Comparison of ENCODE assay signal across 1 cellular context in the genomic region with DNA sequence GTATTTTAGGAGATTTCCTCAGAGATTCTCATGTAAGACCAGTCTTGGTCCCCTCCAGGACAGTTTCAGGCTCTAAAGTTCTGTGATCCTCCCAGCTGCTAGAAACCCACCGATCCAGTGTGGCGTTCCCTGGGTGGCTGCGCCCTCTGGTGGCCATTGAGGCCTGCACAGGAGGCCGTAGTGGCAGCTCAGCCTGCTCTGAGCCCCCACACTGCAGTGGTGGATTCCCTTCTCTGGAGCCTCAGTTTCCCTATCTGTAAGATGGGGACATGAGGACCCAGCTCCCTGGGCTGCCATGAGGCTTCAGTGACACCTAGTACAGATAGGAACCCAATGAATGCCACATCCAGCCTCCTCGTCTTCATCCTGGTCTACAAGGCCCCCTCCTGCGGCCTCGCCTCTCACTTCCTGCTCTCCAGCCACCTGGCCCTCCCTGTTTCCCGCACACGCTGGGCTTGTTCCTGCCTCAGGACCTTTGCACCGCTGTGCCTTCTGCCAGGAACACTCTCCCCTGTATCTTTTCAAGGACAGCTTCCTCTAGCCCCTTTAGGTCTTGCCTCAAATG.
TF ChIP-seq lines count a peak whose summit lies in the region.

No MANE protein-coding gene starts in this region.

TF ChIP-seq in HepG2, 621 proteins besides CTCF, POLR2A, EP300 and RAD21 (continues in another document):
- TF ChIP-seq POGK (CRISPR knock-in tag; conservative IDR thresholded peaks at IDR 0.05), result peak; percentile 63; the same call in 1 of the 2 replicates
- TF ChIP-seq SNRNP70 (IDR thresholded peaks at IDR 0.05; ENCODE audit: low read depth, low read length), result no peak
- TF ChIP-seq, protein P1, sequence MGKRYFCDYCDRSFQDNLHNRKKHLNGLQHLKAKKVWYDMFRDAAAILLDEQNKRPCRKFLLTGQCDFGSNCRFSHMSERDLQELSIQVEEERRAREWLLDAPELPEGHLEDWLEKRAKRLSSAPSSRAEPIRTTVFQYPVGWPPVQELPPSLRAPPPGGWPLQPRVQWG (CRISPR knock-in tag; IDR thresholded peaks at IDR 0.05; ENCODE audit: borderline replicate concordance, low read depth), result no peak
- TF ChIP-seq, protein P2, sequence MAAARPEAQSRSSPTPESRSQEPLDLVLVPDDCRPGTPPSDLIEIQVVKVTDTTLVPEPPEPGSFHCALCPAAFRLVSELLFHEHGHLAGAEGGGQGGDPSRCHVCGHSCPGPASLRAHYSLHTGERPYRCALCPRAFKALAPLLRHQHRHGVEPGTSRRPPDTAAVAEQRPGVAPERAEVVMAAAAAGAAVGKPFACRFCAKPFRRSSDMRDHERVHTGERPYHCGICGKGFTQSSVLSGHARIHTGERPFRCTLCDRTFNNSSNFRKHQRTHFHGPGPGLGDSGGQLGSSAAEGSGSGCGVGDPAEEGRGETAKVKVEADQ (CRISPR knock-in tag; IDR thresholded peaks at IDR 0.05; ENCODE audit: borderline replicate concordance), result 0 out of 2 replicates have a peak, but pooled peaks have one; percentile 8
- TF ChIP-seq SMAD9 (CRISPR knock-in tag; IDR thresholded peaks at IDR 0.05), result no peak
- TF ChIP-seq, protein P3, sequence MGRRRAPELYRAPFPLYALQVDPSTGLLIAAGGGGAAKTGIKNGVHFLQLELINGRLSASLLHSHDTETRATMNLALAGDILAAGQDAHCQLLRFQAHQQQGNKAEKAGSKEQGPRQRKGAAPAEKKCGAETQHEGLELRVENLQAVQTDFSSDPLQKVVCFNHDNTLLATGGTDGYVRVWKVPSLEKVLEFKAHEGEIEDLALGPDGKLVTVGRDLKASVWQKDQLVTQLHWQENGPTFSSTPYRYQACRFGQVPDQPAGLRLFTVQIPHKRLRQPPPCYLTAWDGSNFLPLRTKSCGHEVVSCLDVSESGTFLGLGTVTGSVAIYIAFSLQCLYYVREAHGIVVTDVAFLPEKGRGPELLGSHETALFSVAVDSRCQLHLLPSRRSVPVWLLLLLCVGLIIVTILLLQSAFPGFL (CRISPR knock-in tag; IDR thresholded peaks at IDR 0.05), result no peak
- TF ChIP-seq HOXA5 (CRISPR knock-in tag; IDR thresholded peaks at IDR 0.05), result peak; percentile 87; the same call in 1 of the 2 replicates
- TF ChIP-seq ZNF331 (CRISPR knock-in tag; IDR thresholded peaks at IDR 0.05), result 0 out of 2 replicates have a peak, but pooled peaks have one; percentile 42
- TF ChIP-seq ZFP90 (CRISPR knock-in tag; IDR thresholded peaks at IDR 0.05; ENCODE audit: borderline replicate concordance), result peak; percentile 21; the same call in 1 of the 2 replicates
- TF ChIP-seq KAT8 (CRISPR knock-in tag; IDR thresholded peaks at IDR 0.05), result 0 out of 2 replicates have a peak, but pooled peaks have one; percentile 51
- no peak for TF ChIP-seq HNF4G (IDR thresholded peaks at IDR 0.05; ENCODE audit: borderline replicate concordance, low read depth, low read length)
- 0 out of 2 replicates have a peak, but pooled peaks have one; percentile 13 for TF ChIP-seq HNF4G (CRISPR knock-in tag; IDR thresholded peaks at IDR 0.05; ENCODE audit: borderline replicate concordance, low read depth)
- no peak for TF ChIP-seq ZNF567 (CRISPR knock-in tag; IDR thresholded peaks at IDR 0.05; ENCODE audit: borderline replicate concordance)
- TF ChIP-seq ZBTB49 (CRISPR knock-in tag; IDR thresholded peaks at IDR 0.05; ENCODE audit: borderline replicate concordance), result peak; percentile 75; the same call in 1 of the 2 replicates
- TF ChIP-seq ZNF460 (CRISPR knock-in tag; IDR thresholded peaks at IDR 0.05; ENCODE audit: borderline replicate concordance), result no peak
- TF ChIP-seq ZNF772 (CRISPR knock-in tag; IDR thresholded peaks at IDR 0.05), result 0 out of 2 replicates have a peak, but pooled peaks have one; percentile 5
- TF ChIP-seq GABPA (IDR thresholded peaks at IDR 0.05; ENCODE audit: low read depth, low read length), result no peak
- TF ChIP-seq GABPA (CRISPR knock-in tag; IDR thresholded peaks at IDR 0.05; ENCODE audit: low read depth), result peak; percentile 61
- no peak for TF ChIP-seq DPF2 (CRISPR knock-in tag; IDR thresholded peaks at IDR 0.05; ENCODE audit: borderline replicate concordance, low read depth)
- no peak for TF ChIP-seq HCFC1 (IDR thresholded peaks at IDR 0.05; ENCODE audit: low read depth, low read length)
- TF ChIP-seq JUND (CRISPR knock-in tag; IDR thresholded peaks at IDR 0.05), result no peak
- TF ChIP-seq KLF12 (CRISPR knock-in tag; IDR thresholded peaks at IDR 0.05; ENCODE audit: borderline replicate concordance), result no peak
- TF ChIP-seq HNRNPH1 (optimal IDR thresholded peaks at IDR 0.05; ENCODE audit: low read depth, low read length), result no peak
- TF ChIP-seq KAT7 (CRISPR knock-in tag; IDR thresholded peaks at IDR 0.05; ENCODE audit: borderline replicate concordance), result no peak; the same call in 1 of the 2 replicates
- no peak for TF ChIP-seq IKZF4 (CRISPR knock-in tag; IDR thresholded peaks at IDR 0.05; ENCODE audit: borderline replicate concordance, low read depth, not compliant biosample characterization)
- TF ChIP-seq ZMYM4 (CRISPR knock-in tag; IDR thresholded peaks at IDR 0.05), result no peak; the same call in 1 of the 2 replicates
- TF ChIP-seq MAZ (IDR thresholded peaks at IDR 0.05; ENCODE audit: borderline replicate concordance, low read depth, low read length), result peak; percentile 66; the same call in 1 of the 2 replicates
- no peak for TF ChIP-seq MAZ (CRISPR knock-in tag; IDR thresholded peaks at IDR 0.05; ENCODE audit: low read depth)
- TF ChIP-seq ZNF724P (CRISPR knock-in tag; IDR thresholded peaks at IDR 0.05; ENCODE audit: borderline replicate concordance), result peak; percentile 93; the same call in 1 of the 2 replicates
- TF ChIP-seq, protein P4, sequence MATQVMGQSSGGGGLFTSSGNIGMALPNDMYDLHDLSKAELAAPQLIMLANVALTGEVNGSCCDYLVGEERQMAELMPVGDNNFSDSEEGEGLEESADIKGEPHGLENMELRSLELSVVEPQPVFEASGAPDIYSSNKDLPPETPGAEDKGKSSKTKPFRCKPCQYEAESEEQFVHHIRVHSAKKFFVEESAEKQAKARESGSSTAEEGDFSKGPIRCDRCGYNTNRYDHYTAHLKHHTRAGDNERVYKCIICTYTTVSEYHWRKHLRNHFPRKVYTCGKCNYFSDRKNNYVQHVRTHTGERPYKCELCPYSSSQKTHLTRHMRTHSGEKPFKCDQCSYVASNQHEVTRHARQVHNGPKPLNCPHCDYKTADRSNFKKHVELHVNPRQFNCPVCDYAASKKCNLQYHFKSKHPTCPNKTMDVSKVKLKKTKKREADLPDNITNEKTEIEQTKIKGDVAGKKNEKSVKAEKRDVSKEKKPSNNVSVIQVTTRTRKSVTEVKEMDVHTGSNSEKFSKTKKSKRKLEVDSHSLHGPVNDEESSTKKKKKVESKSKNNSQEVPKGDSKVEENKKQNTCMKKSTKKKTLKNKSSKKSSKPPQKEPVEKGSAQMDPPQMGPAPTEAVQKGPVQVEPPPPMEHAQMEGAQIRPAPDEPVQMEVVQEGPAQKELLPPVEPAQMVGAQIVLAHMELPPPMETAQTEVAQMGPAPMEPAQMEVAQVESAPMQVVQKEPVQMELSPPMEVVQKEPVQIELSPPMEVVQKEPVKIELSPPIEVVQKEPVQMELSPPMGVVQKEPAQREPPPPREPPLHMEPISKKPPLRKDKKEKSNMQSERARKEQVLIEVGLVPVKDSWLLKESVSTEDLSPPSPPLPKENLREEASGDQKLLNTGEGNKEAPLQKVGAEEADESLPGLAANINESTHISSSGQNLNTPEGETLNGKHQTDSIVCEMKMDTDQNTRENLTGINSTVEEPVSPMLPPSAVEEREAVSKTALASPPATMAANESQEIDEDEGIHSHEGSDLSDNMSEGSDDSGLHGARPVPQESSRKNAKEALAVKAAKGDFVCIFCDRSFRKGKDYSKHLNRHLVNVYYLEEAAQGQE (IDR thresholded peaks at IDR 0.05; ENCODE audit: borderline replicate concordance in 1 of 2, low read depth in 1 of 2, low read length in 2 of 2), result no peak
- no peak; the same call in 1 of the 2 replicates for TF ChIP-seq KDM4B (CRISPR knock-in tag; IDR thresholded peaks at IDR 0.05)
- TF ChIP-seq, protein P5, sequence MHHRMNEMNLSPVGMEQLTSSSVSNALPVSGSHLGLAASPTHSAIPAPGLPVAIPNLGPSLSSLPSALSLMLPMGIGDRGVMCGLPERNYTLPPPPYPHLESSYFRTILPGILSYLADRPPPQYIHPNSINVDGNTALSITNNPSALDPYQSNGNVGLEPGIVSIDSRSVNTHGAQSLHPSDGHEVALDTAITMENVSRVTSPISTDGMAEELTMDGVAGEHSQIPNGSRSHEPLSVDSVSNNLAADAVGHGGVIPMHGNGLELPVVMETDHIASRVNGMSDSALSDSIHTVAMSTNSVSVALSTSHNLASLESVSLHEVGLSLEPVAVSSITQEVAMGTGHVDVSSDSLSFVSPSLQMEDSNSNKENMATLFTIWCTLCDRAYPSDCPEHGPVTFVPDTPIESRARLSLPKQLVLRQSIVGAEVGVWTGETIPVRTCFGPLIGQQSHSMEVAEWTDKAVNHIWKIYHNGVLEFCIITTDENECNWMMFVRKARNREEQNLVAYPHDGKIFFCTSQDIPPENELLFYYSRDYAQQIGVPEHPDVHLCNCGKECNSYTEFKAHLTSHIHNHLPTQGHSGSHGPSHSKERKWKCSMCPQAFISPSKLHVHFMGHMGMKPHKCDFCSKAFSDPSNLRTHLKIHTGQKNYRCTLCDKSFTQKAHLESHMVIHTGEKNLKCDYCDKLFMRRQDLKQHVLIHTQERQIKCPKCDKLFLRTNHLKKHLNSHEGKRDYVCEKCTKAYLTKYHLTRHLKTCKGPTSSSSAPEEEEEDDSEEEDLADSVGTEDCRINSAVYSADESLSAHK (CRISPR knock-in tag; IDR thresholded peaks at IDR 0.05; ENCODE audit: borderline replicate concordance), result no peak
- no peak for TF ChIP-seq STAT5B (CRISPR knock-in tag; IDR thresholded peaks at IDR 0.05)
- no peak for TF ChIP-seq MTF1 (CRISPR knock-in tag; IDR thresholded peaks at IDR 0.05)
- no peak for TF ChIP-seq CREM (IDR thresholded peaks at IDR 0.05)
- no peak for TF ChIP-seq CREM (CRISPR knock-in tag; IDR thresholded peaks at IDR 0.05)
- no peak for TF ChIP-seq ZNF713 (CRISPR knock-in tag; IDR thresholded peaks at IDR 0.05)
- no peak for TF ChIP-seq RARA (CRISPR knock-in tag; IDR thresholded peaks at IDR 0.05)
- TF ChIP-seq SSRP1 (CRISPR knock-in tag; IDR thresholded peaks at IDR 0.05), result 0 out of 2 replicates have a peak, but pooled peaks have one; percentile 28
- TF ChIP-seq ZNF616 (CRISPR knock-in tag; IDR thresholded peaks at IDR 0.05; ENCODE audit: low read depth), result no peak
- no peak for TF ChIP-seq MEIS2 (CRISPR knock-in tag; IDR thresholded peaks at IDR 0.05)
- peak; percentile 53; the same call in 1 of the 2 replicates for TF ChIP-seq ZNF691 (CRISPR knock-in tag; IDR thresholded peaks at IDR 0.05; ENCODE audit: borderline replicate concordance, low read depth)
- peak; percentile 55 for TF ChIP-seq ZBTB33 (CRISPR knock-in tag; IDR thresholded peaks at IDR 0.05)
- 0 out of 2 replicates have a peak, but pooled peaks have one; percentile 47 for TF ChIP-seq KDM3A (CRISPR knock-in tag; IDR thresholded peaks at IDR 0.05; ENCODE audit: low read depth)
- TF ChIP-seq ONECUT2 (CRISPR knock-in tag; IDR thresholded peaks at IDR 0.05), result no peak
- TF ChIP-seq AGO2 (optimal IDR thresholded peaks at IDR 0.05; ENCODE audit: low read depth, low read length), result no peak
- peak; percentile 61 for TF ChIP-seq GATAD2A (CRISPR knock-in tag; IDR thresholded peaks at IDR 0.05)
